ENCODE assay signal across 8 cellular contexts in the genomic region with DNA sequence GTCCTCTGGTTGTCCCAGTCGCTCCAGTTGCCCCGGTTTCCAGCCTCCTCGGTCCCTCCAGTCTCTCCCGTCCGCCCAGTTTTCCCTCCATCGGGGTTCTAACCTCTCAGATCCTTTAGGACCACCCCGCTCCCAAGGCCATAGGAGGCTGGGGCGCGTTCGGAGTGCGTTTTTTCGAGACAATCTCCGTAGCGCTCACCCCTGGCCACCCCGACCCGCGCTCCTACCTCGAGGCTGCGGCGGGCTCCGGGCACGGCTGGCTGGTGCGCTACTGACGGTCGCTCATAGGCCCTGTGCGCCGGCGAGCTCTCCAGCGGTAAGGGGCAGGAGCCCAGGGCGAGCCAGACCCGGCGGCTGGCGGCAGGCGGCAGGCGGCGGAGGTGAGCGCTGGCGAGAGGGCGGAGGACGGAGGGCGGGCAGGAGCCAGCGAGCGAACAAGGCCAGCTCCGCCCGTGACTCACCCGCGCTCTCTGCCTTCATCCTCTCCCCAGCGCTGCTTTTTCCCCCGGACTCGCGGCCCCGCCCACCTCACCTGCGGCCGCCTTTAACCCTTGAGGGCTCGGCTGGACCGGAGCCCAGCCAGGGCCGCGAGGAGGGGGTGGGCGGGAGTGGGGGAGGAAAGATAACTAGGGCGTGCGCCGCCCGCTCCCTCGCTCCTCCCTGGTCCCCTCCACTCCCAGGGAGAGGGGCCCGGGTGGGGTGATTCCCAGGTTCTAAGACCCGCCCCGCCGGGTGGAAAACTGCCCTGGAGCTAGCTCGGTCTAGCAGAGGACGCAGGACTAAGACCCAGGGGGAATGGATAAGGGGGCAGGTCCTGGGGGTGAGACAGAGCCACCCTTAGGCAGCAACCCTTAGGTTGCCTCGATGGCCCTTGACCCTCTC. TPM values are rescaled to one million over a fixed set of nuclear protein-coding genes. Genes with fewer than 3 reads are reported as not detected.
A peak's percentile ranks its signal among the peaks of the same experiment; 100 is the strongest.
DNase-seq lines count a peak whose midpoint lies in the region; ATAC-seq and TF ChIP-seq lines count a peak whose summit lies in the region.

SP6 (minus strand) TSS at position 472 of the 882 bp plus-strand sequence. CDS start 2,734 bp downstream, outside the sequence.

- peaks cover 3 to 17% (median 11%) of the 10 kb centered on the region in 4 donors for H3K4me1 ChIP-seq in liver (ENCODE audit: control insufficient read depth in 4 of 4, insufficient read depth in 4 of 4, low read length in 3 of 4)

- TF ChIP-seq CTCF in liver (IDR thresholded peaks at IDR 0.05; ENCODE audit: low read depth, low read length, missing input control), result peak; percentile 15

- no peaks in the 10 kb centered on the region for H3K9me3 Mint-ChIP-seq in central memory CD8-positive, alpha-beta T cell

- DNase-seq in DMS153 (lab: John Stamatoyannopoulos, UW) (peak; percentile 68), NCI-H146 (lab: John Stamatoyannopoulos, UW) (peak; percentile 88), NCI-H1694 treated with DMSO at 0.1 percent for 48 hours (lab: John Stamatoyannopoulos, UW) (no peak)
- DNase-seq in activated CD4-positive, alpha-beta T cell treated with anti-CD3 and anti-CD28 coated beads for 1 hour, result peak; percentile 54
- peak in 1 of 2 donors; percentile 29 for DNase-seq in central memory CD8-positive, alpha-beta T cell (ENCODE audit: low spot score in 2 of 2)
- DNase-seq in stimulated activated CD4-positive, alpha-beta T cell treated with anti-CD3 and anti-CD28 coated beads, TNF-alpha, amount 100 ng/mL, for 24 hours (ENCODE audit: low read depth in 3 of 3), result peak in 2 of 3 experiments; percentile 36 to 79

- WGBS in liver, result 8% methylated on average over 71 of the region's 71 CpGs

- H3K4me3 Mint-ChIP-seq in central memory CD8-positive, alpha-beta T cell, result peak within 1 kb of the TSS; percentile 58

- no peak within 1 kb of the TSS for H3K27ac Mint-ChIP-seq in central memory CD8-positive, alpha-beta T cell (ENCODE audit: low read depth)

- ATAC-seq in central memory CD8-positive, alpha-beta T cell (replicated peaks; ENCODE audit: extremely low read depth, poor library complexity, severe bottlenecking), result peak; percentile 82
- no peak for ATAC-seq in HG03097 (IDR thresholded peaks at IDR 0.05; ENCODE audit: low FRiP score, unreplicated experiment)

- H3K27me3 Mint-ChIP-seq in central memory CD8-positive, alpha-beta T cell, result peaks cover 90% of the 10 kb centered on the region

- no peak within 1 kb of the TSS for H3K9ac ChIP-seq in liver (ENCODE audit: low read depth in 1 of 2, low read length in 2 of 2)

- no peak within 1 kb of the TSS for H3K27ac ChIP-seq in liver (ENCODE audit: low read depth in 1 of 2, low read length in 2 of 2)

- no peaks in the 10 kb centered on the region for H3K9me3 ChIP-seq in liver (ENCODE audit: control insufficient read depth in 4 of 4, low read length in 3 of 4)

- peaks cover 18% of the 10 kb centered on the region for H3K4me1 Mint-ChIP-seq in central memory CD8-positive, alpha-beta T cell

- H3K36me3 Mint-ChIP-seq in central memory CD8-positive, alpha-beta T cell (ENCODE audit: insufficient read depth), result peaks cover 3% of the 10 kb centered on the region

- peak within 1 kb of the TSS in 1 of 3 donors; percentile 13 for H3K4me3 ChIP-seq in liver (ENCODE audit: low read depth in 1 of 3, low read length in 3 of 3)

- H3K36me3 ChIP-seq in liver (ENCODE audit: control insufficient read depth in 4 of 4, insufficient read depth in 3 of 4, low read depth in 1 of 4, low read length in 3 of 4), result no peaks in the 10 kb centered on the region

- TF ChIP-seq RAD21 in liver (IDR thresholded peaks at IDR 0.05), result peak in 1 of 2 donors; percentile 48

- peaks cover 0 to 23% (median 12%) of the 10 kb centered on the region in 4 donors for H3K27me3 ChIP-seq in liver (ENCODE audit: control insufficient read depth in 4 of 4, insufficient read depth in 4 of 4, low read length in 3 of 4)

TF ChIP-seq in liver, 16 proteins besides CTCF, POLR2A, EP300 and RAD21:
- TF ChIP-seq, protein P1, sequence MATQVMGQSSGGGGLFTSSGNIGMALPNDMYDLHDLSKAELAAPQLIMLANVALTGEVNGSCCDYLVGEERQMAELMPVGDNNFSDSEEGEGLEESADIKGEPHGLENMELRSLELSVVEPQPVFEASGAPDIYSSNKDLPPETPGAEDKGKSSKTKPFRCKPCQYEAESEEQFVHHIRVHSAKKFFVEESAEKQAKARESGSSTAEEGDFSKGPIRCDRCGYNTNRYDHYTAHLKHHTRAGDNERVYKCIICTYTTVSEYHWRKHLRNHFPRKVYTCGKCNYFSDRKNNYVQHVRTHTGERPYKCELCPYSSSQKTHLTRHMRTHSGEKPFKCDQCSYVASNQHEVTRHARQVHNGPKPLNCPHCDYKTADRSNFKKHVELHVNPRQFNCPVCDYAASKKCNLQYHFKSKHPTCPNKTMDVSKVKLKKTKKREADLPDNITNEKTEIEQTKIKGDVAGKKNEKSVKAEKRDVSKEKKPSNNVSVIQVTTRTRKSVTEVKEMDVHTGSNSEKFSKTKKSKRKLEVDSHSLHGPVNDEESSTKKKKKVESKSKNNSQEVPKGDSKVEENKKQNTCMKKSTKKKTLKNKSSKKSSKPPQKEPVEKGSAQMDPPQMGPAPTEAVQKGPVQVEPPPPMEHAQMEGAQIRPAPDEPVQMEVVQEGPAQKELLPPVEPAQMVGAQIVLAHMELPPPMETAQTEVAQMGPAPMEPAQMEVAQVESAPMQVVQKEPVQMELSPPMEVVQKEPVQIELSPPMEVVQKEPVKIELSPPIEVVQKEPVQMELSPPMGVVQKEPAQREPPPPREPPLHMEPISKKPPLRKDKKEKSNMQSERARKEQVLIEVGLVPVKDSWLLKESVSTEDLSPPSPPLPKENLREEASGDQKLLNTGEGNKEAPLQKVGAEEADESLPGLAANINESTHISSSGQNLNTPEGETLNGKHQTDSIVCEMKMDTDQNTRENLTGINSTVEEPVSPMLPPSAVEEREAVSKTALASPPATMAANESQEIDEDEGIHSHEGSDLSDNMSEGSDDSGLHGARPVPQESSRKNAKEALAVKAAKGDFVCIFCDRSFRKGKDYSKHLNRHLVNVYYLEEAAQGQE (IDR thresholded peaks at IDR 0.05), result no peak
- TF ChIP-seq, protein P2, sequence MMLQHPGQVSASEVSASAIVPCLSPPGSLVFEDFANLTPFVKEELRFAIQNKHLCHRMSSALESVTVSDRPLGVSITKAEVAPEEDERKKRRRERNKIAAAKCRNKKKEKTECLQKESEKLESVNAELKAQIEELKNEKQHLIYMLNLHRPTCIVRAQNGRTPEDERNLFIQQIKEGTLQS (IDR thresholded peaks at IDR 0.05), result no peak
- TF ChIP-seq TAF1 (conservative IDR thresholded peaks at IDR 0.05), result no peak
- no peak for TF ChIP-seq SP1 (IDR thresholded peaks at IDR 0.05)
- no peak for TF ChIP-seq YY1 (IDR thresholded peaks at IDR 0.05)
- no peak for TF ChIP-seq FOXA1 (IDR thresholded peaks at IDR 0.05)
- TF ChIP-seq MAX (IDR thresholded peaks at IDR 0.05), result no peak

RNA-seq across cellular contexts. Expression of gene SP6, which starts in this region (rescaled TPM):
- under 1 TPM; 0.08 to 0.09 TPM for total RNA-seq in liver
- polyA plus RNA-seq in liver, result under 1 TPM; 0.03 to 0.04 TPM
